Comparison of ENCODE assay signal across 8 cellular contexts in genomic region chr6:26234421-26235239, GRCh38.
DNase-seq lines count a peak whose midpoint lies in the region; ATAC-seq, FAIRE-seq and TF ChIP-seq lines count a peak whose summit lies in the region.

No MANE protein-coding gene starts in this region.

- H3K4me1 ChIP-seq in K562 (replicated peaks in 1 of 2; ENCODE audit: control insufficient read depth in 2 of 2, insufficient read depth in 2 of 2, low read length in 2 of 2) (peaks cover 16 to 20% of the 10 kb centered on the region in 2 experiments; a peak in 4 of 5 replicates), iPS-20b (ENCODE audit: insufficient read depth, low read length) (peaks cover 5% of the 10 kb centered on the region; the same call in 1 of the 2 replicates)

- TF ChIP-seq RAD21 in K562 (CRISPR knock-in tag; conservative IDR thresholded peaks at IDR 0.05 in 1 of 2, IDR thresholded peaks at IDR 0.05 in 1 of 2): no peak; a peak in 1 of 4 replicates

- ATAC-seq in GM21619 (IDR thresholded peaks at IDR 0.05; ENCODE audit: unreplicated experiment) (peak; percentile 47), K562 (peak; percentile 89)

- H3K4me3 ChIP-seq in K562: peak overlapping the region; percentile 40
- H3K4me3 ChIP-seq in iPS-20b (ENCODE audit: low read length): peak overlapping the region; percentile 90

- no peaks in the 10 kb centered on the region for H4K20me1 ChIP-seq in K562 (replicated peaks; ENCODE audit: control insufficient read depth, insufficient read depth, low read length)

- intact Hi-C loops in K562 (cut with micrococcal nuclease): loop anchor here (1.0 kb wide), 1 partner anchor 18 kb away; a partner anchor contains a TSS

- peak overlapping the region; percentile 85 for H3K4me2 ChIP-seq in K562 (ENCODE audit: insufficient read depth, low read length)

- H2AFZ ChIP-seq in K562 (ENCODE audit: low read depth, low read length): peak overlapping the region; percentile 94

- no peak for TF ChIP-seq CTCF in K562 (IDR thresholded peaks at IDR 0.05 in 2 of 3, conservative IDR thresholded peaks at IDR 0.05 in 1 of 3; ENCODE audit: insufficient read depth in 2 of 3, low read depth in 1 of 3, low read length in 3 of 3)

- H3K36me3 ChIP-seq in K562 (ENCODE audit: control insufficient read depth, insufficient read depth, low read length) (no peaks in the 10 kb centered on the region), iPS-20b (ENCODE audit: insufficient read depth, low read depth, low read length) (no peaks in the 10 kb centered on the region)

- TF ChIP-seq POLR2A in K562 (conservative IDR thresholded peaks at IDR 0.05): peak; percentile 99

- CTCF ChIA-PET in K562 (lab: Yijun Ruan, JAX; ENCODE audit: low intra/inter-chr PET ratio): no interaction called here

- TF ChIP-seq EP300 in K562 (IDR thresholded peaks at IDR 0.05; ENCODE audit: low read length): no peak; the same call in 1 of the 2 replicates

- DNase-seq in ELR (ENCODE audit: low read depth): peak; percentile 90
- peak; percentile 66 for DNase-seq in KG1 (lab: John Stamatoyannopoulos, UW)
- peak; percentile 52 for DNase-seq in T follicular helper cell (ENCODE audit: low read depth)
- peak; percentile 71 to 93 (median 83) for DNase-seq in K562 (ENCODE audit: extremely low read depth in 1 of 4, low spot score in 3 of 4)
- peak; percentile 54 to 63 for DNase-seq in stimulated activated CD4-positive, alpha-beta T cell treated with anti-CD3 and anti-CD28 coated beads, Interleukin-12 subunit alpha, Interleukin-12 subunit beta, amount 100 ng/mL, for 24 hours (ENCODE audit: low read depth in 2 of 2)
- no peak for DNase-seq in middle frontal gyrus (ENCODE audit: extremely low spot score, low spot score)

- peak overlapping the region; percentile 77 to 93 for H3K9ac ChIP-seq in K562 (ENCODE audit: insufficient read depth in 1 of 2, low read depth in 2 of 2, low read length in 2 of 2)
- peak overlapping the region; percentile 79 for H3K9ac ChIP-seq in iPS-20b (ENCODE audit: low read depth, low read length)

- POLR2A ChIA-PET in K562 (lab: Yijun Ruan, JAX): interaction anchor here (0.6 to 6.9 kb wide), 38 partner anchors 8 to 915 kb away, joined by 3 to 147 read pairs (median 4); a partner anchor contains a TSS

- no peaks in the 10 kb centered on the region for H3K27me3 ChIP-seq in K562 (ENCODE audit: control insufficient read depth in 2 of 2, insufficient read depth in 2 of 2, low read length in 2 of 2)
- no peaks in the 10 kb centered on the region for H3K27me3 ChIP-seq in iPS-20b (ENCODE audit: insufficient read depth, low read length)

- TSS peak; percentile 79 for BruUV-seq in K562 (replicated peaks; lab: Mats Ljungman, UMichigan)

- in situ Hi-C loops in K562 (cut with MboI): no loop called here

- H3K27ac ChIP-seq in K562 (ENCODE audit: extremely low read depth, low read depth, low read length) (peak overlapping the region; percentile 73), iPS-20b (ENCODE audit: low read length) (peak overlapping the region; percentile 75)

- FAIRE-seq in K562 (lab: Jason Lieb, UNC): peak; percentile 92

- no peaks in the 10 kb centered on the region for H3K9me3 ChIP-seq in K562 (replicated peaks; ENCODE audit: control insufficient read depth, insufficient read depth, low read depth, low read length)
- H3K9me3 ChIP-seq in iPS-20b (ENCODE audit: insufficient read depth, low read depth, low read length): no peaks in the 10 kb centered on the region

- peaks cover 23% of the 10 kb centered on the region for H3K79me2 ChIP-seq in K562 (ENCODE audit: control insufficient read depth, insufficient read depth, low read length)

- H3K9me1 ChIP-seq in K562 (ENCODE audit: control insufficient read depth, insufficient read depth, low read length): no peaks in the 10 kb centered on the region

- WGBS in K562 (ENCODE audit: insufficient coverage, low coverage, missing lambda C conversion rate): under 1% methylated on average over 34 of the region's 34 CpGs

TF ChIP-seq in K562, 482 proteins besides CTCF, POLR2A, EP300 and RAD21 (continues in another document):
- peak; percentile 61; the same call in 1 of the 2 replicates for TF ChIP-seq ZC3H8 (IDR thresholded peaks at IDR 0.05)
- TF ChIP-seq CHD1 (IDR thresholded peaks at IDR 0.05; ENCODE audit: low read length): peak; percentile 82
- TF ChIP-seq HNRNPL (IDR thresholded peaks at IDR 0.05; ENCODE audit: low read depth, low read length): peak; percentile 28; the same call in 1 of the 2 replicates
- TF ChIP-seq MAZ (CRISPR knock-in tag; conservative IDR thresholded peaks at IDR 0.05 in 1 of 2, IDR thresholded peaks at IDR 0.05 in 1 of 2): peak; percentile 25 to 50; a peak in 3 of 4 replicates
- TF ChIP-seq HCFC1 (IDR thresholded peaks at IDR 0.05; ENCODE audit: low read depth, low read length): no peak
- TF ChIP-seq PTBP1 (IDR thresholded peaks at IDR 0.05; ENCODE audit: low read depth, low read length): 0 out of 2 replicates have a peak, but pooled peaks have one; percentile 44
- TF ChIP-seq ATF3 (IDR thresholded peaks at IDR 0.05): no peak
- TF ChIP-seq ATF3 (CRISPR knock-in tag; conservative IDR thresholded peaks at IDR 0.05): peak; percentile 90
- peak; percentile 98 for TF ChIP-seq CBX1 (IDR thresholded peaks at IDR 0.05; ENCODE audit: low read depth)
- peak; percentile 53 for TF ChIP-seq RBM39 (optimal IDR thresholded peaks at IDR 0.05; ENCODE audit: low read depth, low read length)
- TF ChIP-seq GTF2E2 (tag; IDR thresholded peaks at IDR 0.05): peak; percentile 97
- no peak for TF ChIP-seq SIN3B (IDR thresholded peaks at IDR 0.05; ENCODE audit: low read depth)
- TF ChIP-seq HDGF (IDR thresholded peaks at IDR 0.05): no peak
- TF ChIP-seq NFIC (IDR thresholded peaks at IDR 0.05): peak; percentile 51
- TF ChIP-seq ARHGAP35 (IDR thresholded peaks at IDR 0.05; ENCODE audit: partially characterized antibody): peak; percentile 34
- no peak for TF ChIP-seq IRF2 (CRISPR knock-in tag; IDR thresholded peaks at IDR 0.05)
- no peak for TF ChIP-seq ATF1 (CRISPR knock-in tag; IDR thresholded peaks at IDR 0.05)
- peak; percentile 51 for TF ChIP-seq ATF1 (tag; IDR thresholded peaks at IDR 0.05)
- TF ChIP-seq ATF4 (CRISPR knock-in tag; IDR thresholded peaks at IDR 0.05): no peak
- TF ChIP-seq CGGBP1 (CRISPR knock-in tag; IDR thresholded peaks at IDR 0.05): peak; percentile 93
- TF ChIP-seq ZNF592 (IDR thresholded peaks at IDR 0.05): peak; percentile 40; the same call in 1 of the 2 replicates
- no peak for TF ChIP-seq HSF4 (CRISPR knock-in tag; IDR thresholded peaks at IDR 0.05; ENCODE audit: borderline replicate concordance)
- 0 out of 2 replicates have a peak, but pooled peaks have one; percentile 22 for TF ChIP-seq DNMT1 (IDR thresholded peaks at IDR 0.05)
- TF ChIP-seq ZNF24 (IDR thresholded peaks at IDR 0.05): 0 out of 2 replicates have a peak, but pooled peaks have one; percentile 10
- peak; percentile 76 for TF ChIP-seq SMARCC2 (IDR thresholded peaks at IDR 0.05; ENCODE audit: low read depth)
